13 cellular contexts compared by ENCODE assay signal in genomic region chr1:1356166-1356795, GRCh38. TPM values are rescaled to one million over a fixed set of nuclear protein-coding genes. Genes with fewer than 3 reads are reported as not detected.
DNase-seq lines count a peak whose midpoint lies in the region; ATAC-seq and TF ChIP-seq lines count a peak whose summit lies in the region.
"Had no signal": no experiment of that assay in that cellular context is flagged by ENCODE, and none has a peak within 500 bp of the region (broad histone marks: within the 10 kb centered on the region; RNA-seq: fewer than 3 reads in every experiment).

No MANE protein-coding gene starts in this region.

- H3K4me3 ChIP-seq in fibroblast of pulmonary artery (replicated peaks; ENCODE audit: low read depth, low read length) (peak overlapping the region; percentile 64), upper lobe of left lung (peak overlapping the region in 3 of 4 donors; percentile 38 to 53 (median 51))

- peaks cover 2 to 54% (median 29%) of the 10 kb centered on the region in 4 donors for H3K27me3 ChIP-seq in upper lobe of left lung

- TF ChIP-seq EP300 in upper lobe of left lung (IDR thresholded peaks at IDR 0.05): no peak

- no peaks in the 10 kb centered on the region for H3K9me3 ChIP-seq in upper lobe of left lung

- peak overlapping the region; percentile 76 to 85 (median 83) for H3K27ac ChIP-seq in upper lobe of left lung

- 44 to 60% methylated on average over 1 to 5 of the region's 8 CpGs for WGBS in upper lobe of left lung, 2 donors

- TF ChIP-seq CTCF in fibroblast of pulmonary artery (IDR thresholded peaks at IDR 0.05; ENCODE audit: low read length, missing control alignments) (no peak), osteocyte (IDR thresholded peaks at IDR 0.05) (no peak), upper lobe of left lung (IDR thresholded peaks at IDR 0.05) (no peak)

- H3K27ac Mint-ChIP-seq in osteocyte (ENCODE audit: unreplicated experiment): peak overlapping the region; percentile 90

- H3K4me1 ChIP-seq in upper lobe of left lung: peaks cover 40 to 74% (median 65%) of the 10 kb centered on the region in 4 donors

- no peak for ATAC-seq in upper lobe of left lung (ENCODE audit: low FRiP score in 2 of 2)
- no peak for ATAC-seq in HG02973 (IDR thresholded peaks at IDR 0.05; ENCODE audit: unreplicated experiment)

- H3K9me3 Mint-ChIP-seq in osteocyte (ENCODE audit: unreplicated experiment): no peaks in the 10 kb centered on the region
- H3K9me3 Mint-ChIP-seq: neural crest cell had no signal

- no peaks in the 10 kb centered on the region for H3K27me3 Mint-ChIP-seq in osteocyte (ENCODE audit: unreplicated experiment)

- DNase-seq in NCI-H82 (lab: John Stamatoyannopoulos, UW) (peak; percentile 47), NCI-H82 treated with DMSO at 0.1 percent for 48 hours (lab: John Stamatoyannopoulos, UW; ENCODE audit: unreplicated experiment) (no peak), fibroblast of pulmonary artery (ENCODE audit: low read depth) (no peak), osteocyte (ENCODE audit: extremely low spot score, unreplicated experiment) (no peak), upper lobe of left lung (no peak), NCI-H2196 treated with DMSO at 0.1 percent for 48 hours (lab: John Stamatoyannopoulos, UW; ENCODE audit: unreplicated experiment) (no peak), DMS53 treated with DMSO at 0.1 percent for 48 hours (lab: John Stamatoyannopoulos, UW; ENCODE audit: unreplicated experiment) (no peak)
- DNase-seq: aorta; NCI-H524 treated with DMSO at 0.1 percent for 48 hours; SHP77; stimulated activated naive CD8-positive, alpha-beta T cell treated with anti-CD3 and anti-CD28 coated beads, Interleukin-15, Interleukin-2, amounts not matched to agents 100 U/mL and 50 U/mL, for 24 hours had no signal

- TF ChIP-seq POLR2A in upper lobe of left lung (IDR thresholded peaks at IDR 0.05): no peak

- peaks cover 69% of the 10 kb centered on the region for H3K4me1 Mint-ChIP-seq in osteocyte (ENCODE audit: unreplicated experiment)

- peaks cover 9% of the 10 kb centered on the region for H3K36me3 Mint-ChIP-seq in osteocyte (ENCODE audit: unreplicated experiment)

- H3K36me3 ChIP-seq in upper lobe of left lung: peaks cover 0 to 6% (median 0%) of the 10 kb centered on the region in 4 donors

- peak overlapping the region; percentile 90 for H3K4me3 Mint-ChIP-seq in osteocyte (ENCODE audit: unreplicated experiment)

RNA-seq across cellular contexts. Expression of gene MXRA8, which starts 2.1 kb away (rescaled TPM):
- total RNA-seq in osteocyte: 440 and 449 TPM in 2 replicates
- 100 to 1,000 TPM in 2 of 6 donors, 10 to 100 TPM in 4; 23.9 to 137 (median 63.4) TPM for total RNA-seq in upper lobe of left lung

RNA-seq across cellular contexts. Expression of gene DVL1, which starts 7.1 kb away (rescaled TPM):
- 92.9 and 95.7 TPM in 2 replicates for total RNA-seq in osteocyte
- total RNA-seq in upper lobe of left lung: 100 to 1,000 TPM in 3 of 6 donors, 10 to 100 TPM in 3; 71.8 to 205 (median 90.6) TPM

RNA-seq across cellular contexts. Expression of gene AURKAIP1, which starts 18.7 kb away (rescaled TPM):
- total RNA-seq in osteocyte (116 and 120 TPM in 2 replicates), upper lobe of left lung (100 to 1,000 TPM in 5 of 6 donors, 10 to 100 TPM in 1; 76.0 to 149 (median 119) TPM)

RNA-seq across cellular contexts. Expression of gene TAS1R3, which starts 25.2 kb away (rescaled TPM):
- 0.57 and 0.97 TPM in 2 replicates for total RNA-seq in osteocyte
- 1 to 10 TPM in 1 of 6 donors, under 1 TPM in 5; 0.22 to 1.0 (median 0.79) TPM for total RNA-seq in upper lobe of left lung

RNA-seq across cellular contexts. Expression of gene CPTP, which starts 31.7 kb away (rescaled TPM):
- total RNA-seq in osteocyte: 23.5 and 24.7 TPM in 2 replicates
- total RNA-seq in upper lobe of left lung: 10 to 100 TPM; 14.7 to 41.6 (median 26.0) TPM
